ENCODE assay signal across 11 cellular contexts in genomic region chr5:96699186-96699820, GRCh38. TPM values are rescaled to one million over a fixed set of nuclear protein-coding genes. Genes with fewer than 3 reads are reported as not detected.
DNase-seq lines count a peak whose midpoint lies in the region; ATAC-seq, FAIRE-seq and TF ChIP-seq lines count a peak whose summit lies in the region.
"Had no signal": no experiment of that assay in that cellular context is flagged by ENCODE, and none has a peak within 500 bp of the region (broad histone marks: within the 10 kb centered on the region; RNA-seq: fewer than 3 reads in every experiment).

No MANE protein-coding gene starts in this region.

- H3K36me3 Mint-ChIP-seq in MCF 10A (ENCODE audit: insufficient read depth, unreplicated experiment): peaks cover 40% of the 10 kb centered on the region

- no peaks in the 10 kb centered on the region for H3K27me3 Mint-ChIP-seq in MCF 10A (ENCODE audit: insufficient read depth, unreplicated experiment)
- H3K27me3 Mint-ChIP-seq: activated CD4-positive, alpha-beta T cell treated with anti-CD3 and anti-CD28 coated beads for 36 hours; activated naive CD8-positive, alpha-beta T cell treated with anti-CD3 and anti-CD28 coated beads for 36 hours had no signal

- ATAC-seq in HepG2 (no peak), right lobe of liver (no peak), lung (ENCODE audit: insufficient read depth, low FRiP score) (no peak), HG02678 (IDR thresholded peaks at IDR 0.05; ENCODE audit: unreplicated experiment) (no peak)
- ATAC-seq: activated CD4-positive, alpha-beta T cell treated with anti-CD3 and anti-CD28 coated beads for 36 hours; esophagus mucosa had no signal

- no peaks in the 10 kb centered on the region for H3K9me3 ChIP-seq in HepG2 (ENCODE audit: low read length)
- no peaks in the 10 kb centered on the region for H3K9me3 ChIP-seq in right lobe of liver
- no peaks in the 10 kb centered on the region for H3K9me3 ChIP-seq in lung (ENCODE audit: control insufficient read depth in 2 of 2, insufficient read depth in 1 of 2, low read length in 1 of 2)

- H3K27ac Mint-ChIP-seq in MCF 10A (ENCODE audit: low read depth, unreplicated experiment): peak overlapping the region; percentile 97
- H3K27ac Mint-ChIP-seq: activated CD4-positive, alpha-beta T cell treated with anti-CD3 and anti-CD28 coated beads for 36 hours; activated naive CD8-positive, alpha-beta T cell treated with anti-CD3 and anti-CD28 coated beads for 36 hours had no signal

- no peak for TF ChIP-seq EP300 in HepG2 (IDR thresholded peaks at IDR 0.05; ENCODE audit: low read depth in 2 of 2, low read length in 2 of 2)
- TF ChIP-seq EP300 in HepG2 (CRISPR knock-in tag; IDR thresholded peaks at IDR 0.05; ENCODE audit: borderline replicate concordance): no peak

- no TSS peak for BruUV-seq in HepG2 (replicated peaks; lab: Mats Ljungman, UMichigan)
- BruUV-seq in MCF 10A (replicated peaks; lab: Mats Ljungman, UMichigan): no TSS peak

- no peak overlapping the region for H3K4me3 Mint-ChIP-seq in MCF 10A (ENCODE audit: unreplicated experiment)
- H3K4me3 Mint-ChIP-seq: activated CD4-positive, alpha-beta T cell treated with anti-CD3 and anti-CD28 coated beads for 36 hours; activated naive CD8-positive, alpha-beta T cell treated with anti-CD3 and anti-CD28 coated beads for 36 hours had no signal

- H3K27me3 ChIP-seq in HepG2 (ENCODE audit: control insufficient read depth in 1 of 2, insufficient read depth in 2 of 2, low read length in 2 of 2): no peaks in the 10 kb centered on the region; a peak in 1 of 5 replicates
- no peaks in the 10 kb centered on the region for H3K27me3 ChIP-seq in right lobe of liver
- no peaks in the 10 kb centered on the region for H3K27me3 ChIP-seq in lung (ENCODE audit: control insufficient read depth, insufficient read depth)

- no peak overlapping the region for H2AFZ ChIP-seq in HepG2 (ENCODE audit: low read length)

- H3K9ac ChIP-seq in HepG2 (ENCODE audit: insufficient read depth, low read depth, low read length): no peak overlapping the region

- no peak for FAIRE-seq in HepG2 (lab: Jason Lieb, UNC)
- no peak for FAIRE-seq in RCC 7860 (lab: Jason Lieb, UNC)

- H3K4me2 ChIP-seq in HepG2 (ENCODE audit: low read depth, low read length): no peak overlapping the region

- intact Hi-C loops in HepG2 (cut with micrococcal nuclease; ENCODE audit: unreplicated experiment): no loop called here
- intact Hi-C loops in right lobe of liver (cut with DNase I): no loop called here
- intact Hi-C loops in MCF 10A (cut with micrococcal nuclease): no loop called here

- H3K4me3 ChIP-seq in HepG2 (replicated peaks in 1 of 3; ENCODE audit: insufficient read depth in 1 of 3, low read depth in 2 of 3, low read length in 3 of 3) (no peak overlapping the region), right lobe of liver (no peak overlapping the region), lung (no peak overlapping the region)

- H3K36me3 ChIP-seq in HepG2 (replicated peaks in 1 of 2; ENCODE audit: control insufficient read depth in 1 of 2, insufficient read depth in 2 of 2, low read length in 2 of 2) (no peaks in the 10 kb centered on the region; a peak in 1 of 5 replicates), right lobe of liver (peaks cover 0 to 5% (median 2%) of the 10 kb centered on the region in 4 donors), lung (ENCODE audit: control insufficient read depth in 2 of 2, insufficient read depth in 2 of 2, low read length in 2 of 2) (peaks cover 5 to 6% of the 10 kb centered on the region in 2 donors)

- H3K27ac ChIP-seq in HepG2 (ENCODE audit: extremely low read length, insufficient read depth, low read length): no peak overlapping the region
- H3K27ac ChIP-seq in right lobe of liver: no peak overlapping the region
- H3K27ac ChIP-seq in lung (ENCODE audit: low read depth in 1 of 2, low read length in 1 of 2): peak overlapping the region; percentile 52 to 67

- H3K4me1 ChIP-seq in HepG2 (ENCODE audit: insufficient read depth, low read length) (peaks cover 9% of the 10 kb centered on the region), right lobe of liver (peaks cover 0 to 9% (median 3%) of the 10 kb centered on the region in 4 donors), lung (ENCODE audit: control insufficient read depth in 2 of 2, insufficient read depth in 2 of 2, low read length in 2 of 2) (peaks cover 3 to 12% of the 10 kb centered on the region in 2 donors)

- H3K79me2 ChIP-seq in HepG2 (ENCODE audit: insufficient read depth, low read length): peaks cover 9% of the 10 kb centered on the region

- no peak for TF ChIP-seq POLR2A in HepG2 (IDR thresholded peaks at IDR 0.05; ENCODE audit: insufficient read depth in 1 of 2, low read depth in 2 of 2, low read length in 2 of 2)
- TF ChIP-seq POLR2A in right lobe of liver (IDR thresholded peaks at IDR 0.05): no peak

- DNase-seq in HepG2 (ENCODE audit: low spot score) (no peak), right lobe of liver (no peak), MCF 10A (ENCODE audit: unreplicated experiment) (no peak), lung (ENCODE audit: low spot score) (no peak), GM13977 (ENCODE audit: low spot score) (no peak), T-helper 9 cell (no peak), RCC 7860 (ENCODE audit: low spot score) (no peak)
- DNase-seq: activated CD4-positive, alpha-beta T cell treated with anti-CD3 and anti-CD28 coated beads for 36 hours; activated naive CD8-positive, alpha-beta T cell treated with anti-CD3 and anti-CD28 coated beads for 36 hours had no signal

- in situ Hi-C loops in HepG2 (cut with HindIII; ENCODE audit: extremely low pct_ligation_motif_present, low pct_unique_long_range_greater_than_20kb): no loop called here
- in situ Hi-C loops in GM13977 (cut with MboI; ENCODE audit: low pct_unique_long_range_greater_than_20kb, low sequenced_read_pairs, unreplicated experiment): no loop called here

- H3K9me3 Mint-ChIP-seq in MCF 10A (ENCODE audit: unreplicated experiment): no peaks in the 10 kb centered on the region
- H3K9me3 Mint-ChIP-seq: activated naive CD8-positive, alpha-beta T cell treated with anti-CD3 and anti-CD28 coated beads for 36 hours had no signal

- WGBS in HepG2 (ENCODE audit: low lambda C conversion rate): 71% methylated on average over 3 of the region's 3 CpGs
- 80% methylated on average over 3 of the region's 3 CpGs for WGBS in right lobe of liver (ENCODE audit: insufficient coverage, low coverage, low lambda C conversion rate, missing lambda C conversion rate)
- WGBS in lung, 2 donors: 73 to 77% methylated on average over 3 of the region's 3 CpGs

- peaks cover 34% of the 10 kb centered on the region for H3K4me1 Mint-ChIP-seq in MCF 10A (ENCODE audit: insufficient read depth, unreplicated experiment)

- TF ChIP-seq CTCF in HepG2 (CRISPR knock-in tag; IDR thresholded peaks at IDR 0.05): no peak
- no peak for TF ChIP-seq CTCF in right lobe of liver (IDR thresholded peaks at IDR 0.05)
- no peak for TF ChIP-seq CTCF in MCF 10A (IDR thresholded peaks at IDR 0.05; ENCODE audit: unreplicated experiment)
- no peak for TF ChIP-seq CTCF in lung (IDR thresholded peaks at IDR 0.05; ENCODE audit: control extremely low read depth, extremely low read depth)
- TF ChIP-seq CTCF in GM13977 (IDR thresholded peaks at IDR 0.05; ENCODE audit: extremely low read depth, insufficient read depth, missing control alignments): no peak

- CTCF ChIA-PET in HepG2 (lab: Yijun Ruan, JAX; ENCODE audit: low intra/inter-chr PET ratio, low total read pairs) (no interaction called here), MCF 10A (lab: Yijun Ruan, JAX) (interaction anchor here (0.8 kb wide), 2 partner anchors 17 to 183 kb away, joined by 4 read pairs; no protein-coding TSS in a partner anchor)

- TF ChIP-seq RAD21 in HepG2 (CRISPR knock-in tag; IDR thresholded peaks at IDR 0.05): no peak

- H4K20me1 ChIP-seq in HepG2 (ENCODE audit: insufficient read depth, low read length): no peaks in the 10 kb centered on the region

- POLR2A ChIA-PET in HepG2 (lab: Yijun Ruan, JAX) (interaction anchor here (0.5 to 1.0 kb wide), 2 partner anchors 15 to 818 kb away, joined by 3 read pairs; no protein-coding TSS in a partner anchor), MCF 10A (lab: Yijun Ruan, JAX) (interaction anchor here (0.7 to 7.8 kb wide), 7 partner anchors 8 to 810 kb away, joined by 3 to 169 read pairs (median 5); partner anchors contain the start of gene CAST)

TF ChIP-seq in HepG2, 621 proteins besides CTCF, POLR2A, EP300 and RAD21:
- TF ChIP-seq ATM (IDR thresholded peaks at IDR 0.05; ENCODE audit: borderline replicate concordance) (no peak), NFYB (CRISPR knock-in tag; IDR thresholded peaks at IDR 0.05) (0 out of 2 replicates have a peak, but pooled peaks have one; percentile 12), NFYC (CRISPR knock-in tag; IDR thresholded peaks at IDR 0.05) (peak; percentile 32; the same call in 1 of the 2 replicates), ARNT (IDR thresholded peaks at IDR 0.05) (no peak)
TF ChIP-seq in HepG2: peak in this region for 2.

RNA-seq across cellular contexts. Expression of gene CAST, which starts 37.1 kb away (rescaled TPM):
- total RNA-seq in HepG2 (2016; rRNA removed; fragmentation: Illumina TruSeq; extraction: Trizol) (67.6 and 87.8 TPM in 2 replicates), right lobe of liver (100 to 1,000 TPM in 4 of 6 experiments, 10 to 100 TPM in 2; 86.8 to 187 (median 123) TPM), MCF 10A (2022) (351 and 393 TPM in 2 replicates), lung (100 to 1,000 TPM; 269 to 279 TPM)
- 18.4 and 21.4 TPM in 2 replicates for total RNA-seq in HepG2 (2016; cell fraction: cytosol; rRNA removed; fragmentation: Illumina TruSeq; extraction: Trizol; ENCODE audit: low read depth)
- 66.7 and 88.4 TPM in 2 replicates for total RNA-seq in HepG2 (2016; cell fraction: insoluble cytoplasmic fraction; rRNA removed; fragmentation: Illumina TruSeq; extraction: Trizol)
- 52.5 and 53.1 TPM in 2 replicates for total RNA-seq in HepG2 (2016; cell fraction: membrane; rRNA removed; fragmentation: Illumina TruSeq; extraction: Trizol)
- total RNA-seq in HepG2 (2016; cell fraction: nucleus; rRNA removed; fragmentation: Illumina TruSeq; extraction: Trizol): 62.8 and 67.7 TPM in 2 replicates
- polyA plus RNA-seq in HepG2 (2011; rRNA removed) (35.2 and 42.1 TPM in 2 replicates), lung (10 to 100 TPM; 84.8 to 98.6 TPM)
- 22.7 and 32.6 TPM in 2 replicates for polyA plus RNA-seq in HepG2 (2011; cell fraction: cytosol; rRNA removed)
- polyA plus RNA-seq in HepG2 (2011; cell fraction: nucleus; rRNA removed): 49.5 and 52.7 TPM in 2 replicates
- polyA plus RNA-seq in HepG2 (2012): 54.0 and 64.0 TPM in 2 replicates
- 24.3 and 25.3 TPM in 2 replicates for polyA plus RNA-seq in HepG2 (2016; cell fraction: cytosol; fragmentation: Illumina TruSeq; extraction: Trizol; ENCODE audit: low read depth)
- polyA plus RNA-seq in HepG2 (2016; cell fraction: insoluble cytoplasmic fraction; fragmentation: Illumina TruSeq; extraction: Trizol; ENCODE audit: low read depth): 99.8 and 110 TPM in 2 replicates
- polyA plus RNA-seq in HepG2 (2016; cell fraction: membrane; fragmentation: Illumina TruSeq; extraction: Trizol; ENCODE audit: low read depth): 40.8 and 51.2 TPM in 2 replicates
- 65.5 and 67.5 TPM in 2 replicates for polyA plus RNA-seq in HepG2 (2016; cell fraction: nucleus; fragmentation: Illumina TruSeq; extraction: Trizol; ENCODE audit: insufficient read depth, low read depth)
- polyA minus RNA-seq in HepG2 (2011; rRNA and poly(A)+ RNA removed; ENCODE audit: low replicate concordance): 12.4 and 53.4 TPM in 2 replicates
- polyA minus RNA-seq in HepG2 (2011; cell fraction: cytosol; rRNA and poly(A)+ RNA removed): 39.6 and 45.8 TPM in 2 replicates
- 166 and 175 TPM in 2 replicates for polyA minus RNA-seq in HepG2 (2011; cell fraction: nucleus; rRNA and poly(A)+ RNA removed)

Comparison
In these comparisons a context has a peak if more than half of its experiments do, and no peak if none do; other contexts are left out.
1. H3K27ac ChIP-seq: peak in lung (2 of 2); none in HepG2 (single experiment) and right lobe of liver (0 of 3).